In genomic region chr6:31702421-31702818, GRCh38 we compare ENCODE assay signal across 8 cellular contexts. TPM values are rescaled to one million over a fixed set of nuclear protein-coding genes. Genes with fewer than 3 reads are reported as not detected.
DNase-seq lines count a peak whose midpoint lies in the region; ATAC-seq and TF ChIP-seq lines count a peak whose summit lies in the region.

No MANE protein-coding gene starts in this region.

- in situ Hi-C loops in transverse colon (cut with MboI; ENCODE audit: low pct_ligation_motif_present in 1 of 4, low pct_unique_long_range_greater_than_20kb in 1 of 4, low sequenced_read_pairs in 3 of 4) = no loop called here

- no peak for TF ChIP-seq POLR2A in transverse colon (IDR thresholded peaks at IDR 0.05)

- H3K4me1 ChIP-seq in OCI-LY3 (ENCODE audit: low read length) (peaks cover 12% of the 10 kb centered on the region), mesendoderm (ENCODE audit: control insufficient read depth, low read depth, low read length) (peaks cover 7% of the 10 kb centered on the region), transverse colon (peaks cover 17 to 27% (median 21%) of the 10 kb centered on the region in 4 donors)

- H3K4ac ChIP-seq in mesendoderm (ENCODE audit: low read depth, low read length) = peak overlapping the region; percentile 92

- intact Hi-C loops in transverse colon (cut with DNase I; ENCODE audit: low total_unique reads) = no loop called here

- CTCF ChIA-PET in GM10248 (lab: Yijun Ruan, JAX) = interaction anchor here (0.9 to 1.8 kb wide), 9 partner anchors 9 to 124 kb away, joined by 3 to 6 read pairs (median 4); partner anchors contain the start of genes LSM2 and LY6G5C

- no peaks in the 10 kb centered on the region for H3K27me3 ChIP-seq in OCI-LY3 (ENCODE audit: low read depth, low read length)
- H3K27me3 ChIP-seq in mesendoderm (ENCODE audit: insufficient read depth, low read length, poor library complexity) = no peaks in the 10 kb centered on the region
- H3K27me3 ChIP-seq in transverse colon = no peaks in the 10 kb centered on the region

- peak overlapping the region; percentile 100 for H3K4me2 ChIP-seq in OCI-LY3 (ENCODE audit: low read length)
- H3K4me2 ChIP-seq in mesendoderm (ENCODE audit: low read length) = peak overlapping the region; percentile 99

- H4K20me1 ChIP-seq in OCI-LY3 (ENCODE audit: insufficient read depth, low read length) = no peaks in the 10 kb centered on the region

- DNase-seq in GM10248 (ENCODE audit: extremely low spot score) = peak; percentile 35
- peak; percentile 76 for DNase-seq in mesendoderm
- DNase-seq in transverse colon = no peak
- DNase-seq in globus pallidus (ENCODE audit: low spot score) = no peak

- H2AK5ac ChIP-seq in mesendoderm (ENCODE audit: low read length) = peak overlapping the region; percentile 95

- H3K4me3 ChIP-seq in OCI-LY3 (ENCODE audit: low read length) (peak overlapping the region; percentile 96), mesendoderm (ENCODE audit: low read length) (peak overlapping the region; percentile 99), transverse colon (peak overlapping the region; percentile 66 to 99 (median 91))

- peaks cover 18% of the 10 kb centered on the region for H3K79me2 ChIP-seq in OCI-LY3 (ENCODE audit: low read length)
- H3K79me2 ChIP-seq in mesendoderm (ENCODE audit: control insufficient read depth, insufficient read depth, low read length) = peaks cover 17% of the 10 kb centered on the region

- H3K23ac ChIP-seq in mesendoderm (ENCODE audit: low read length) = peak overlapping the region; percentile 81

- H3K36me3 ChIP-seq in OCI-LY3 (replicated peaks; ENCODE audit: low read depth, low read length) (no peaks in the 10 kb centered on the region), mesendoderm (ENCODE audit: control insufficient read depth, insufficient read depth, low read length) (peaks cover 3% of the 10 kb centered on the region), transverse colon (peaks cover 0 to 5% (median 0%) of the 10 kb centered on the region in 4 donors)

- no peak overlapping the region for H4K5ac ChIP-seq in mesendoderm (ENCODE audit: low read length)

- TF ChIP-seq EP300 in transverse colon (IDR thresholded peaks at IDR 0.05; ENCODE audit: low read depth) = no peak

- POLR2A ChIA-PET in GM10248 (lab: Yijun Ruan, JAX) = interaction anchor here (0.6 to 1.3 kb wide), 4 partner anchors 8 to 138 kb away, joined by 3 to 7 read pairs (median 5); partner anchors contain the start of gene GPANK1

- H4K8ac ChIP-seq in mesendoderm (ENCODE audit: low read depth, low read length) = no peak overlapping the region

- H3K18ac ChIP-seq in mesendoderm (ENCODE audit: low read length) = peak overlapping the region; percentile 97

- no peak overlapping the region for H2BK15ac ChIP-seq in mesendoderm (replicated peaks; ENCODE audit: low read depth)

- H2BK5ac ChIP-seq in mesendoderm (ENCODE audit: low read length) = peak overlapping the region; percentile 69

- no peaks in the 10 kb centered on the region for H3K9me3 ChIP-seq in OCI-LY3 (ENCODE audit: insufficient read depth, low read length)
- no peaks in the 10 kb centered on the region for H3K9me3 ChIP-seq in transverse colon

- peak overlapping the region; percentile 95 for H3K56ac ChIP-seq in mesendoderm (ENCODE audit: low read length)

- H3K27ac ChIP-seq in OCI-LY3 (ENCODE audit: low read length) (no peak overlapping the region), cingulate gyrus (ENCODE audit: low read depth, low read length) (peak overlapping the region; percentile 96), mesendoderm (ENCODE audit: low read depth, low read length) (peak overlapping the region; percentile 95), transverse colon (peak overlapping the region; percentile 98 to 100 (median 99))

- no peak overlapping the region for H2AFZ ChIP-seq in OCI-LY3 (ENCODE audit: low read depth, low read length)

- H3K79me1 ChIP-seq in mesendoderm (ENCODE audit: low read length) = peaks cover 17% of the 10 kb centered on the region

- TF ChIP-seq CTCF in GM10248 (IDR thresholded peaks at IDR 0.05; ENCODE audit: control extremely low read depth, extremely low read depth, low read depth, missing control alignments) (no peak), OCI-LY3 (IDR thresholded peaks at IDR 0.05; ENCODE audit: low read depth, low read length) (no peak), transverse colon (IDR thresholded peaks at IDR 0.05) (no peak)

- no peak for ATAC-seq in GM21619 (IDR thresholded peaks at IDR 0.05; ENCODE audit: unreplicated experiment)
- no peak for ATAC-seq in HG02885 (IDR thresholded peaks at IDR 0.05; ENCODE audit: poor library complexity, unreplicated experiment)

- H2BK120ac ChIP-seq in mesendoderm (ENCODE audit: low read depth, low read length) = no peak overlapping the region

- H3K9ac ChIP-seq in OCI-LY3 (ENCODE audit: low read length) (peak overlapping the region; percentile 86), mesendoderm (ENCODE audit: low read length) (peak overlapping the region; percentile 95)

- WGBS in mesendoderm (ENCODE audit: extremely low coverage, insufficient coverage, low lambda C conversion rate) = no CpG with 5 or more reads among the region's 8 CpGs
- WGBS in transverse colon (ENCODE audit: low coverage in 1 of 2), 2 donors = 0% methylated on average over 1 to 8 of the region's 8 CpGs

RNA-seq across cellular contexts. Expression of gene ABHD16A, which starts 0.7 kb away (rescaled TPM):
- 36.3 TPM for polyA plus RNA-seq in mesendoderm (2013, experiment 1 of 2)
- polyA plus RNA-seq in mesendoderm (2013, experiment 2 of 2) = 34.1 TPM
- total RNA-seq in transverse colon = 10 to 100 TPM; 45.4 to 72.8 (median 67.4) TPM

RNA-seq across cellular contexts. Expression of gene LY6G6F, which starts 4.2 kb away (rescaled TPM):
- polyA plus RNA-seq in mesendoderm (2013, experiment 1 of 2) = not detected
- not detected for polyA plus RNA-seq in mesendoderm (2013, experiment 2 of 2)
- total RNA-seq in transverse colon = not detected

RNA-seq across cellular contexts. Expression of gene LY6G6D, which starts 12.7 kb away (rescaled TPM):
- 0.80 TPM for polyA plus RNA-seq in mesendoderm (2013, experiment 1 of 2)
- 0.45 TPM for polyA plus RNA-seq in mesendoderm (2013, experiment 2 of 2)
- not detected for total RNA-seq in transverse colon

RNA-seq across cellular contexts. Expression of gene LY6G6C, which starts 19.1 kb away (rescaled TPM):
- 0.51 TPM for polyA plus RNA-seq in mesendoderm (2013, experiment 1 of 2)
- polyA plus RNA-seq in mesendoderm (2013, experiment 2 of 2) = 0.29 TPM
- not detected for total RNA-seq in transverse colon

RNA-seq across cellular contexts. Expression of gene MPIG6B, which starts 20.8 kb away (rescaled TPM):
- polyA plus RNA-seq in mesendoderm (2013, experiment 1 of 2) = 0.07 TPM
- 0.07 TPM for polyA plus RNA-seq in mesendoderm (2013, experiment 2 of 2)
- under 1 TPM in 1 of 4 donors, not detected in 3; 0.16 TPM for total RNA-seq in transverse colon

Comparison
In these comparisons a context has a peak if more than half of its experiments do, and no peak if none do; other contexts are left out.
1. DNase-seq: peak in GM10248 (single experiment) and mesendoderm (single experiment); none in transverse colon (single experiment) and globus pallidus (single experiment).
2. Peak in every context shown above with its lines, with median percentiles within 50 percentile points of each other: H3K4me3 ChIP-seq.